In the genomic region with DNA sequence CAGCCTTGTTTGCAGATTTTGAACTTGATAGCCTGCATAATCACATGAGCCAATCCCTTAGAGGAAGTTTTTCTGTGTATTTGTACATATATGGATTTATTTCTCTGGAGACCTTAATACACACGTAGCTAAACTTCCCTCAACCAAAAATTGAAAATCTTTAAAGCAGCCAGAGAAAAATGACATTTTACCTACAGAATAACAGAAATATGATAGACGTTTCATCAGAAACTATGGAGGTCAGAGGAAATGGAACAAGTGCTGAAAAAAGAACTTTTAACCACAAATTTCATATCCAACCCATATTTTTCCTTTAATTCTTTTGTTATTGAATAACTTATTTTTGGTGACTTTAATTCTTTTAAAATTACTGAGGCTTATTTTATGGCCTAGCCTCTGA, we compare ENCODE assay signal across 21 cellular contexts.
"Had no signal": no experiment of that assay in that cellular context is flagged by ENCODE, and none has a peak within 500 bp of the region (broad histone marks: within the 10 kb centered on the region; RNA-seq: fewer than 3 reads in every experiment).

No MANE protein-coding gene starts in this region.

- H3K27ac ChIP-seq: left ventricle myocardium inferior, ovary, right atrium auricular region, skin epidermis, tibial nerve, uterus had no signal

- H3K4me3 ChIP-seq: left ventricle myocardium inferior, lung, mucosa of descending colon, ovary, right atrium auricular region, skin epidermis, tibial nerve, uterus had no signal

- H3K36me3 ChIP-seq: ovary, right atrium auricular region, uterus had no signal

- ATAC-seq: mucosa of descending colon; naive thymus-derived CD4-positive, alpha-beta T cell; natural killer cell treated with Interleukin-12 subunit alpha and Interleukin-12 subunit beta and Interleukin-15 and Interleukin-18, amount 100 ng/mL, for 72 hours; sciatic nerve; stimulated activated effector memory CD8-positive, alpha-beta T cell treated with anti-CD3 and anti-CD28 coated beads, Interleukin-12 subunit alpha, Interleukin-12 subunit beta, amount 100 ng/mL, for 72 hours; stimulated activated naive CD8-positive, alpha-beta T cell treated with anti-CD3 and anti-CD28 coated beads, Interleukin-15, amount 100 ng/mL, for 72 hours had no signal

- H3K27me3 ChIP-seq: right atrium auricular region, tibial nerve, uterus had no signal

- DNase-seq: islet precursor cell; left ventricle myocardium inferior; mesendoderm; mucosa of descending colon; naive thymus-derived CD4-positive, alpha-beta T cell; ovary; stimulated activated CD4-positive, alpha-beta T cell treated with anti-CD3 and anti-CD28 coated beads, Interleukin-12 subunit alpha, Interleukin-12 subunit beta, amount 100 ng/mL, for 4 hours; stimulated activated CD4-positive, alpha-beta T cell treated with anti-CD3 and anti-CD28 coated beads, Interleukin-15, amount 100 ng/mL, for 24 hours; stimulated activated CD4-positive, alpha-beta T cell treated with anti-CD3 and anti-CD28 coated beads, Interleukin-2, amount 100 ng/mL, for 24 hours; stimulated activated CD4-positive, alpha-beta T cell treated with anti-CD3 and anti-CD28 coated beads, Interleukin-4, amount 100 ng/mL, for 1 hour; stimulated activated naive CD4-positive, alpha-beta T cell; stimulated activated naive CD8-positive, alpha-beta T cell treated with anti-CD3 and anti-CD28 coated beads, Interleukin-15, amount 100 ng/mL, for 72 hours; substantia nigra; uterus had no signal

- H3K4me1 ChIP-seq: left ventricle myocardium inferior, right atrium auricular region, tibial nerve, uterus had no signal
